18 cellular contexts compared by ENCODE assay signal in the genomic region with DNA sequence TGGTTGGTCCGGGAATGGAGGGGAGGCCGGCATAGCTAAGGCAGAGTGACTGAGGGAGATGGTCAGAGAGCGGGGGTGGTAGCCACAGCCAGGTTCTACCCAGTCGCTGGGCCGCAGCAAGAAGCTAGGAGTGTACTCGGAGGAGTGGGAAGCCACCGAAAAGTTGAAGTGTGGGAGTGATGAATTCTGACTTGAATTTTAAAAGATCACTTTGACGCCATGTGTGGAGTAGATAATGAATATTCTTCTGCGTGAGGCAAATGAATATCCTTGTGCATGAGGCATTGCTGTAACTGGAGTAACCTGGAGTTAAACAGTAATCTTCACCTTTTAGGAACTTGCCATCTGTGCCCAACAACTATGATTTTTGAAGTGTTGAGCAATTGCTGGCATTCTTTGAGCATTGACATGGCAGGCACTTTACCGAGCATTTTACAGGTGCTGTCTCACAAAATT. TPM values are rescaled to one million over a fixed set of nuclear protein-coding genes. Genes with fewer than 3 reads are reported as not detected.
DNase-seq lines count a peak whose midpoint lies in the region; ATAC-seq and TF ChIP-seq lines count a peak whose summit lies in the region.
"Had no signal": no experiment of that assay in that cellular context is flagged by ENCODE, and none has a peak within 500 bp of the region (broad histone marks: within the 10 kb centered on the region; RNA-seq: fewer than 3 reads in every experiment).

No MANE protein-coding gene starts in this region.

- no peak for DNase-seq in activated naive CD4-positive, alpha-beta T cell treated with anti-CD3 and anti-CD28 coated beads, Interleukin-2, amount 50 U/mL, for 72 hours (ENCODE audit: low spot score in 2 of 2)
- no peak for DNase-seq in activated naive CD4-positive, alpha-beta T cell treated with anti-CD3 and anti-CD28 coated beads for 36 hours
- DNase-seq in ascending aorta (ENCODE audit: low spot score in 2 of 2), result no peak
- no peak for DNase-seq in mesenchymal stem cell
- no peak for DNase-seq in upper lobe of right lung
- no peak for DNase-seq in kidney glomerular epithelial cell (lab: John Stamatoyannopoulos, UW)
- DNase-seq in GM10266 (ENCODE audit: extremely low spot score), result no peak
- no peak for DNase-seq in colonic mucosa
- DNase-seq: activated CD4-positive, alpha-beta memory T cell treated with anti-CD3 and anti-CD28 coated beads, Interleukin-2, amount 10 ng/mL, durations not matched to agents 7 days and 5 days; cortex of kidney; HCEC 1CT; Kasumi-1; left ventricle myocardium superior; NCI-H1417 treated with DMSO at 0.1 percent for 48 hours; RPMI8226; stimulated activated CD4-positive, alpha-beta T cell treated with anti-CD3 and anti-CD28 coated beads, Interleukin-12 subunit alpha, Interleukin-12 subunit beta, amount 100 ng/mL, for 4 hours had no signal

- H2BK120ac ChIP-seq in mesenchymal stem cell (ENCODE audit: low read depth, low read length), result no peak overlapping the region

- no peaks in the 10 kb centered on the region for H3K9me3 Mint-ChIP-seq in activated naive CD4-positive, alpha-beta T cell treated with anti-CD3 and anti-CD28 coated beads, Interleukin-2, amount 50 U/mL, for 72 hours
- no peaks in the 10 kb centered on the region for H3K9me3 Mint-ChIP-seq in activated naive CD4-positive, alpha-beta T cell treated with anti-CD3 and anti-CD28 coated beads for 36 hours
- H3K9me3 Mint-ChIP-seq: activated CD4-positive, alpha-beta memory T cell treated with anti-CD3 and anti-CD28 coated beads, Interleukin-2, amount 10 ng/mL, durations not matched to agents 7 days and 5 days; stimulated activated memory B cell treated with anti-CD40 and anti-IgM and Interleukin-4, amounts not matched to agents 10 μg/mL and 1 μg/mL and 100 μg/mL, for 72 hours had no signal

- H3K4ac ChIP-seq in mesenchymal stem cell (ENCODE audit: low read depth in 1 of 2, low read length in 2 of 2), result no peak overlapping the region

- H4K91ac ChIP-seq in mesenchymal stem cell (ENCODE audit: low read length), result no peak overlapping the region

- no peak overlapping the region for H3K4me3 Mint-ChIP-seq in activated naive CD4-positive, alpha-beta T cell treated with anti-CD3 and anti-CD28 coated beads for 36 hours
- H3K4me3 Mint-ChIP-seq: activated CD4-positive, alpha-beta memory T cell treated with anti-CD3 and anti-CD28 coated beads, Interleukin-2, amount 10 ng/mL, durations not matched to agents 7 days and 5 days; stimulated activated memory B cell treated with anti-CD40 and anti-IgM and Interleukin-4, amounts not matched to agents 10 μg/mL and 1 μg/mL and 100 μg/mL, for 72 hours had no signal

- H3K4me1 ChIP-seq in ascending aorta (peaks cover 9 to 29% of the 10 kb centered on the region in 2 donors), mesenchymal stem cell (ENCODE audit: control insufficient read depth, insufficient read depth, low read depth, low read length) (peaks cover 20% of the 10 kb centered on the region), upper lobe of right lung (peaks cover 30% of the 10 kb centered on the region), colonic mucosa (no peaks in the 10 kb centered on the region)

- peak overlapping the region in 1 of 2 experiments; percentile 29 for H2BK12ac ChIP-seq in mesenchymal stem cell (ENCODE audit: low read length in 2 of 2)

- ATAC-seq in activated naive CD4-positive, alpha-beta T cell treated with anti-CD3 and anti-CD28 coated beads, Interleukin-2, amount 50 U/mL, for 72 hours, result no peak
- peak; percentile 57 for ATAC-seq in upper lobe of right lung
- ATAC-seq: stimulated activated memory B cell treated with anti-CD40 and anti-IgM and Interleukin-4, amounts not matched to agents 10 μg/mL and 1 μg/mL and 100 μg/mL, for 72 hours had no signal

- no peak overlapping the region for H2BK5ac ChIP-seq in mesenchymal stem cell (ENCODE audit: low read depth, low read length, poor library complexity, severe bottlenecking)

- H3K79me1 ChIP-seq in mesenchymal stem cell (replicated peaks; ENCODE audit: low read length, poor library complexity, severe bottlenecking), result peaks cover 26% of the 10 kb centered on the region

- H3K27ac ChIP-seq in ascending aorta, result peak overlapping the region; percentile 58 to 63
- H3K27ac ChIP-seq in mesenchymal stem cell (ENCODE audit: low read length, poor library complexity, severe bottlenecking), result peak overlapping the region; percentile 48
- no peak overlapping the region for H3K27ac ChIP-seq in upper lobe of right lung
- H3K27ac ChIP-seq in colonic mucosa, result no peak overlapping the region

- H3K9me3 ChIP-seq in ascending aorta, result no peaks in the 10 kb centered on the region
- H3K9me3 ChIP-seq in mesenchymal stem cell (ENCODE audit: control insufficient read depth, low read length), result no peaks in the 10 kb centered on the region
- no peaks in the 10 kb centered on the region for H3K9me3 ChIP-seq in upper lobe of right lung
- no peaks in the 10 kb centered on the region for H3K9me3 ChIP-seq in colonic mucosa

- H3K36me3 ChIP-seq in ascending aorta (peaks cover 49 to 74% of the 10 kb centered on the region in 2 donors), mesenchymal stem cell (ENCODE audit: control insufficient read depth in 1 of 2, insufficient read depth in 2 of 2, low read depth in 1 of 2, low read length in 2 of 2) (peaks cover 14 to 68% of the 10 kb centered on the region in 2 experiments), upper lobe of right lung (peaks cover 41% of the 10 kb centered on the region), colonic mucosa (peaks cover 8% of the 10 kb centered on the region)

- no peak overlapping the region for H2BK15ac ChIP-seq in mesenchymal stem cell (ENCODE audit: low read depth, poor library complexity, severe bottlenecking)

- peak overlapping the region in 1 of 2 experiments; percentile 18 for H3K18ac ChIP-seq in mesenchymal stem cell (ENCODE audit: low read depth in 1 of 2, low read length in 2 of 2)

- H3K27me3 Mint-ChIP-seq in activated naive CD4-positive, alpha-beta T cell treated with anti-CD3 and anti-CD28 coated beads for 36 hours (ENCODE audit: low read depth), result no peaks in the 10 kb centered on the region
- H3K27me3 Mint-ChIP-seq: activated CD4-positive, alpha-beta memory T cell treated with anti-CD3 and anti-CD28 coated beads, Interleukin-2, amount 10 ng/mL, durations not matched to agents 7 days and 5 days; stimulated activated memory B cell treated with anti-CD40 and anti-IgM and Interleukin-4, amounts not matched to agents 10 μg/mL and 1 μg/mL and 100 μg/mL, for 72 hours had no signal

- H3K4me2 ChIP-seq in mesenchymal stem cell (ENCODE audit: low read length, poor library complexity, severe bottlenecking), result no peak overlapping the region

- H3K4me1 Mint-ChIP-seq in activated naive CD4-positive, alpha-beta T cell treated with anti-CD3 and anti-CD28 coated beads for 36 hours (ENCODE audit: low read depth), result peaks cover 46% of the 10 kb centered on the region

- peaks cover 57 to 58% of the 10 kb centered on the region in 2 donors for H3K36me3 Mint-ChIP-seq in activated naive CD4-positive, alpha-beta T cell treated with anti-CD3 and anti-CD28 coated beads, Interleukin-2, amount 50 U/mL, for 72 hours
- peaks cover 80% of the 10 kb centered on the region for H3K36me3 Mint-ChIP-seq in activated naive CD4-positive, alpha-beta T cell treated with anti-CD3 and anti-CD28 coated beads for 36 hours (ENCODE audit: low read depth)

- H3K27me3 ChIP-seq in ascending aorta, result no peaks in the 10 kb centered on the region
- H3K27me3 ChIP-seq in mesenchymal stem cell (ENCODE audit: control insufficient read depth in 1 of 2, insufficient read depth in 1 of 2, low read length in 2 of 2), result no peaks in the 10 kb centered on the region
- H3K27me3 ChIP-seq in upper lobe of right lung, result no peaks in the 10 kb centered on the region
- no peaks in the 10 kb centered on the region for H3K27me3 ChIP-seq in colonic mucosa

- 96% methylated on average over 10 of the region's 10 CpGs for WGBS in mesenchymal stem cell

- CTCF ChIA-PET in activated naive CD4-positive, alpha-beta T cell treated with anti-CD3 and anti-CD28 coated beads for 36 hours (lab: Charles Lee), result no interaction called here

- H3K9ac ChIP-seq in mesenchymal stem cell (ENCODE audit: low read length), result no peak overlapping the region
- H3K9ac ChIP-seq in colonic mucosa (ENCODE audit: low read depth in 2 of 2, low read length in 2 of 2), result no peak overlapping the region

- TF ChIP-seq CTCF in ascending aorta (IDR thresholded peaks at IDR 0.05) (no peak), upper lobe of right lung (IDR thresholded peaks at IDR 0.05) (no peak), GM10266 (IDR thresholded peaks at IDR 0.05; ENCODE audit: control insufficient read depth, insufficient read depth, low read depth, missing control alignments) (no peak), colonic mucosa (IDR thresholded peaks at IDR 0.05) (no peak)

- H2AFZ ChIP-seq in mesenchymal stem cell (ENCODE audit: low read depth, low read length), result no peak overlapping the region

- no peak overlapping the region for H4K8ac ChIP-seq in mesenchymal stem cell (ENCODE audit: low read length)

- intact Hi-C loops in activated naive CD4-positive, alpha-beta T cell treated with anti-CD3 and anti-CD28 coated beads for 36 hours (cut with micrococcal nuclease), result loop anchor here (10.0 kb wide), 1 partner anchor 808 kb away; no protein-coding TSS in a partner anchor
- intact Hi-C loops in ascending aorta (cut with DNase I), result loop anchor here (2.0 to 10.0 kb wide), 2 partner anchors 16 to 378 kb away; a partner anchor contains a TSS
- intact Hi-C loops in upper lobe of right lung (cut with DNase I), result no loop called here
- intact Hi-C loops in colonic mucosa (cut with DNase I), result no loop called here

- H3K27ac Mint-ChIP-seq in activated naive CD4-positive, alpha-beta T cell treated with anti-CD3 and anti-CD28 coated beads, Interleukin-2, amount 50 U/mL, for 72 hours, result peak overlapping the region; percentile 68 to 81
- H3K27ac Mint-ChIP-seq in activated naive CD4-positive, alpha-beta T cell treated with anti-CD3 and anti-CD28 coated beads for 36 hours, result no peak overlapping the region
- H3K27ac Mint-ChIP-seq: activated CD4-positive, alpha-beta memory T cell treated with anti-CD3 and anti-CD28 coated beads, Interleukin-2, amount 10 ng/mL, durations not matched to agents 7 days and 5 days; stimulated activated memory B cell treated with anti-CD40 and anti-IgM and Interleukin-4, amounts not matched to agents 10 μg/mL and 1 μg/mL and 100 μg/mL, for 72 hours had no signal

- H3K14ac ChIP-seq in mesenchymal stem cell (ENCODE audit: low read length in 2 of 2), result peak overlapping the region in 1 of 2 experiments; percentile 61

- H2AK5ac ChIP-seq in mesenchymal stem cell (ENCODE audit: low read length, severe bottlenecking), result peak overlapping the region; percentile 37

- H3K4me3 ChIP-seq in ascending aorta (no peak overlapping the region), mesenchymal stem cell (ENCODE audit: insufficient read depth in 1 of 2, low read depth in 1 of 2, low read length in 2 of 2) (no peak overlapping the region), upper lobe of right lung (no peak overlapping the region), colonic mucosa (no peak overlapping the region)

- no peak overlapping the region for H3K23ac ChIP-seq in mesenchymal stem cell (ENCODE audit: low read length in 2 of 2)

RNA-seq across cellular contexts. Expression of a gene that starts 6.9 kb away (rescaled TPM):
- total RNA-seq in activated naive CD4-positive, alpha-beta T cell treated with anti-CD3 and anti-CD28 coated beads, Interleukin-2, amount 50 U/mL, for 72 hours, result 10 to 100 TPM; 72.8 to 92.9 TPM
- total RNA-seq in activated naive CD4-positive, alpha-beta T cell treated with anti-CD3 and anti-CD28 coated beads for 36 hours, result 10 to 100 TPM; 74.9 to 75.1 TPM
- 33.0 TPM for total RNA-seq in ascending aorta
- 20.0 TPM for polyA plus RNA-seq in mesenchymal stem cell (2013, experiment 1 of 2)
- 19.4 TPM for polyA plus RNA-seq in mesenchymal stem cell (2013, experiment 2 of 2)
- 21.7 TPM for total RNA-seq in upper lobe of right lung
- total RNA-seq in colonic mucosa, result 10 to 100 TPM; 14.1 to 25.5 TPM

RNA-seq across cellular contexts. Expression of a gene that starts 35.2 kb away (rescaled TPM):
- under 1 TPM; 0.11 to 0.39 TPM for total RNA-seq in activated naive CD4-positive, alpha-beta T cell treated with anti-CD3 and anti-CD28 coated beads, Interleukin-2, amount 50 U/mL, for 72 hours
- total RNA-seq in activated naive CD4-positive, alpha-beta T cell treated with anti-CD3 and anti-CD28 coated beads for 36 hours, result under 1 TPM; 0.10 to 0.12 TPM
- total RNA-seq in ascending aorta, result not detected
- polyA plus RNA-seq in mesenchymal stem cell (2013, experiment 1 of 2), result 0.04 TPM
- polyA plus RNA-seq in mesenchymal stem cell (2013, experiment 2 of 2), result 0.03 TPM
- total RNA-seq in upper lobe of right lung, result 2.8 TPM
- total RNA-seq in colonic mucosa, result under 1 TPM; 0.27 to 0.30 TPM
- total RNA-seq: Daoy had no signal

Comparison
In these comparisons a context has a peak if more than half of its experiments do, and no peak if none do; other contexts are left out.
1. H3K27ac ChIP-seq: peak in ascending aorta (2 of 2) and mesenchymal stem cell (single experiment); none in upper lobe of right lung (single experiment) and colonic mucosa (single experiment).
2. intact Hi-C loops: an anchor here in activated naive CD4-positive, alpha-beta T cell treated with anti-CD3 and anti-CD28 coated beads for 36 hours (10.0 kb wide) and ascending aorta (2.0 to 10.0 kb wide); none called in upper lobe of right lung and colonic mucosa.